Comparison of ENCODE assay signal across 8 cellular contexts in genomic region chr6:21587182-21587924, GRCh38. TPM values are rescaled to one million over a fixed set of nuclear protein-coding genes. Genes with fewer than 3 reads are reported as not detected.
DNase-seq lines count a peak whose midpoint lies in the region; ATAC-seq and TF ChIP-seq lines count a peak whose summit lies in the region.

No MANE protein-coding gene starts in this region.

- H3K4me1 ChIP-seq in muscle layer of colon (ENCODE audit: insufficient read depth, low read length), result peaks cover 5% of the 10 kb centered on the region

- H3K36me3 Mint-ChIP-seq in type B pancreatic cell, result no peaks in the 10 kb centered on the region

- peak; percentile 64 for TF ChIP-seq CTCF in type B pancreatic cell (conservative IDR thresholded peaks at IDR 0.05)

- H3K27me3 Mint-ChIP-seq in type B pancreatic cell, result no peaks in the 10 kb centered on the region

- H3K27ac Mint-ChIP-seq in type B pancreatic cell, result peak overlapping the region; percentile 98

- H3K4me1 Mint-ChIP-seq in type B pancreatic cell (ENCODE audit: unreplicated experiment), result peaks cover 13% of the 10 kb centered on the region

- peaks cover 4% of the 10 kb centered on the region for H3K9me3 Mint-ChIP-seq in type B pancreatic cell

- peak; percentile 52 for ATAC-seq in GM18867 (IDR thresholded peaks at IDR 0.05; ENCODE audit: unreplicated experiment)
- ATAC-seq in HG03039 (IDR thresholded peaks at IDR 0.05; ENCODE audit: unreplicated experiment), result peak; percentile 27
- peak; percentile 63 for ATAC-seq in esophagus mucosa

- no peaks in the 10 kb centered on the region for H3K9me3 ChIP-seq in muscle layer of colon (ENCODE audit: low read length)

- H3K9ac ChIP-seq in muscle layer of colon (ENCODE audit: low read length), result peak overlapping the region; percentile 59

- H3K4me3 ChIP-seq in muscle layer of colon (ENCODE audit: low read depth in 1 of 2, low read length in 2 of 2), result peak overlapping the region; percentile 79 to 97

- peak overlapping the region; percentile 65 for H3K27ac ChIP-seq in muscle layer of colon (ENCODE audit: low read depth, low read length)

- DNase-seq in C1 segment of cervical spinal cord (lab: John Stamatoyannopoulos, UW) (peak in 11 of 14 donors; percentile 19 to 89 (median 38)), NCI-H2196 (lab: John Stamatoyannopoulos, UW; ENCODE audit: unreplicated experiment) (peak; percentile 86), type B pancreatic cell (ENCODE audit: extremely low spot score, unreplicated experiment) (peak; percentile 77)
- peak; percentile 19 to 28 for DNase-seq in activated CD4-positive, alpha-beta T cell treated with anti-CD3 and anti-CD28 coated beads, Interleukin-2, amount 50 U/mL, for 48 hours

- no peaks in the 10 kb centered on the region for H3K36me3 ChIP-seq in muscle layer of colon (ENCODE audit: insufficient read depth, low read length)

- no peaks in the 10 kb centered on the region for H3K27me3 ChIP-seq in muscle layer of colon (ENCODE audit: control insufficient read depth in 1 of 2, insufficient read depth in 2 of 2, low read length in 2 of 2)

- H3K4me3 Mint-ChIP-seq in type B pancreatic cell, result peak overlapping the region; percentile 99

RNA-seq across cellular contexts. Expression of gene SOX4, which starts 6.2 kb away (rescaled TPM):
- 10.5 TPM for total RNA-seq in esophagus mucosa
- total RNA-seq in type B pancreatic cell (ENCODE audit: low replicate concordance), result 138 and 152 TPM in 2 replicates

Comparison
In these comparisons a context has a peak if more than half of its experiments do, and no peak if none do; other contexts are left out.
1. Peak in every context shown above with its lines: DNase-seq, ATAC-seq, H3K4me3 ChIP-seq and H3K27ac ChIP-seq.
2. DNase-seq: peak in every context shown above with its lines; median percentile 86 in NCI-H2196; 77 in type B pancreatic cell; 38 in C1 segment of cervical spinal cord; 24 in activated CD4-positive, alpha-beta T cell treated with anti-CD3 and anti-CD28 coated beads, Interleukin-2, amount 50 U/mL, for 48 hours.
3. RNA of gene SOX4, which starts 6.2 kb away (total RNA-seq): 138 to 152 TPM in type B pancreatic cell; 10.5 TPM in esophagus mucosa (single experiment); every median in the first group is over 10 times any median in the second.